22 cellular contexts compared by ENCODE assay signal in the genomic region with DNA sequence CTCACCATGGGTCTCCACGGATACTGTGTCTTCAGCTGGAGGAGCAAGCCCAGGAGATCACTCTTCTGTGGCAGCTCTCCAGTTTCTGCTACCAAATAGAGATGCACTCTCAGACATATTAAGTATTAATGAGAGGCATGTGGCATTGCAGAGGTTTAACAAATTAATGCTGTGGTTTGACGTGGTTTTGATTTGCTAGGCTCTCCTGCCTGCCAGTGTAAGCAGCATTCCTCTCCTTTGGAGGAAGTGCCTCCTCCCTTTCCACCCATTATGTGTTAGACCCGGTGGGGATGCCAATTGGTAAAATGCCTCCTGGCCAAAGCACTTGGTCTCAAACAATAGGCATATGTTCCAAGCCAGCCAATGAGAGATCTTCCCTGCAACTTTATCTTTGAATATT.
DNase-seq lines count a peak whose midpoint lies in the region; ATAC-seq and TF ChIP-seq lines count a peak whose summit lies in the region.
"Had no signal": no experiment of that assay in that cellular context is flagged by ENCODE, and none has a peak within 500 bp of the region (broad histone marks: within the 10 kb centered on the region; RNA-seq: fewer than 3 reads in every experiment).

No MANE protein-coding gene starts in this region.

- H3K4me1 ChIP-seq in GM23248 (ENCODE audit: insufficient read depth) (peaks cover 54% of the 10 kb centered on the region), ascending aorta (peaks cover 15 to 45% of the 10 kb centered on the region in 2 donors), thyroid gland (no peaks in the 10 kb centered on the region), esophagus muscularis mucosa (peaks cover 6 to 47% (median 37%) of the 10 kb centered on the region in 4 donors)
- H3K4me1 ChIP-seq: uterus had no signal

- no peaks in the 10 kb centered on the region for H3K9me2 ChIP-seq in GM23248 (ENCODE audit: insufficient read depth)

- no peak overlapping the region for H3K4me3 ChIP-seq in GM23248
- H3K4me3 ChIP-seq in ascending aorta = no peak overlapping the region
- H3K4me3 ChIP-seq in thyroid gland (replicated peaks in 1 of 3) = no peak overlapping the region
- H3K4me3 ChIP-seq in esophagus muscularis mucosa = no peak overlapping the region
- H3K4me3 ChIP-seq: body of pancreas, mucosa of descending colon, uterus had no signal

- H3K27me3 ChIP-seq in GM23248 (replicated peaks; ENCODE audit: insufficient read depth) = no peaks in the 10 kb centered on the region
- H3K27me3 ChIP-seq in ascending aorta = no peaks in the 10 kb centered on the region
- no peaks in the 10 kb centered on the region for H3K27me3 ChIP-seq in thyroid gland
- no peaks in the 10 kb centered on the region for H3K27me3 ChIP-seq in esophagus muscularis mucosa
- H3K27me3 ChIP-seq: body of pancreas, uterus had no signal

- in situ Hi-C loops in GM23248 (cut with MboI) = no loop called here

- peaks cover 4% of the 10 kb centered on the region; the same call in 1 of the 2 replicates for H3K36me3 ChIP-seq in GM23248 (ENCODE audit: low read depth)
- H3K36me3 ChIP-seq in ascending aorta = no peaks in the 10 kb centered on the region
- no peaks in the 10 kb centered on the region for H3K36me3 ChIP-seq in thyroid gland
- no peaks in the 10 kb centered on the region for H3K36me3 ChIP-seq in esophagus muscularis mucosa
- H3K36me3 ChIP-seq: uterus had no signal

- no peaks in the 10 kb centered on the region for H4K20me1 ChIP-seq in GM23248 (ENCODE audit: insufficient read depth)

- no peak for TF ChIP-seq CTCF in ascending aorta (IDR thresholded peaks at IDR 0.05)
- TF ChIP-seq CTCF in thyroid gland (IDR thresholded peaks at IDR 0.05) = no peak
- no peak for TF ChIP-seq CTCF in esophagus muscularis mucosa (IDR thresholded peaks at IDR 0.05)

- 17 to 22% methylated on average over 3 of the region's 3 CpGs for WGBS in GM23248 (ENCODE audit: low coverage in 1 of 2, low lambda C conversion rate in 2 of 2, missing lambda C conversion rate in 2 of 2), 2 experiments
- 43 to 63% methylated on average over 3 of the region's 3 CpGs for WGBS in thyroid gland, 2 donors
- WGBS in esophagus muscularis mucosa = 19% methylated on average over 3 of the region's 3 CpGs

- no peak for TF ChIP-seq POLR2A in thyroid gland (IDR thresholded peaks at IDR 0.05)
- no peak for TF ChIP-seq POLR2A in esophagus muscularis mucosa (IDR thresholded peaks at IDR 0.05; ENCODE audit: low read depth)

- no peak overlapping the region for H2AFZ ChIP-seq in GM23248

- ATAC-seq in GM21526 (IDR thresholded peaks at IDR 0.05; ENCODE audit: low FRiP score, unreplicated experiment) = no peak
- ATAC-seq: activated naive CD4-positive, alpha-beta T cell treated with anti-CD3 and anti-CD28 coated beads, Interleukin-2, amount 50 U/mL, for 72 hours; body of pancreas; esophagus mucosa; left ventricle myocardium superior; mucosa of descending colon; T-cell had no signal

- no peak for TF ChIP-seq EP300 in esophagus muscularis mucosa (IDR thresholded peaks at IDR 0.05)

- peaks cover 65% of the 10 kb centered on the region for H3F3A ChIP-seq in GM23248 (ENCODE audit: insufficient read depth)

- peak overlapping the region; percentile 5 for H3K4me2 ChIP-seq in GM23248 (ENCODE audit: unreplicated experiment)

- peak overlapping the region; percentile 67 for H3K27ac ChIP-seq in GM23248
- peak overlapping the region; percentile 74 to 76 for H3K27ac ChIP-seq in ascending aorta
- no peak overlapping the region for H3K27ac ChIP-seq in thyroid gland
- no peak overlapping the region for H3K27ac ChIP-seq in esophagus muscularis mucosa (replicated peaks in 1 of 4)
- H3K27ac ChIP-seq: body of pancreas, uterus had no signal

- H3K79me2 ChIP-seq in GM23248 (ENCODE audit: insufficient read depth) = peaks cover 19% of the 10 kb centered on the region

- intact Hi-C loops in ascending aorta (cut with DNase I) = loop anchor here (5.0 kb wide), 1 partner anchor 108 kb away; no protein-coding TSS in a partner anchor
- intact Hi-C loops in thyroid gland (cut with DNase I) = no loop called here
- intact Hi-C loops in esophagus muscularis mucosa (cut with DNase I) = loop anchor here (10.0 kb wide), 1 partner anchor 125 kb away; a partner anchor contains a TSS

- H3K9me3 ChIP-seq in GM23248 (ENCODE audit: low read depth) (no peaks in the 10 kb centered on the region), ascending aorta (peaks cover 0 to 3% of the 10 kb centered on the region in 2 donors), thyroid gland (no peaks in the 10 kb centered on the region), esophagus muscularis mucosa (no peaks in the 10 kb centered on the region)
- H3K9me3 ChIP-seq: body of pancreas, mucosa of descending colon, uterus had no signal

- DNase-seq in AG08395 (ENCODE audit: low spot score) = peak; percentile 52
- peak; percentile 37 for DNase-seq in GM23248
- DNase-seq in ascending aorta (ENCODE audit: low spot score in 2 of 2) = no peak
- peak; percentile 81 for DNase-seq in myocyte (ENCODE audit: low read depth)
- no peak for DNase-seq in thyroid gland
- no peak for DNase-seq in esophagus muscularis mucosa (ENCODE audit: extremely low spot score)
- DNase-seq in DMS153 (lab: John Stamatoyannopoulos, UW) = no peak
- DNase-seq: activated CD4-positive, alpha-beta T cell treated with anti-CD3 and anti-CD28 coated beads for 48 hours; body of pancreas; CD4-positive, alpha-beta memory T cell; effector memory CD4-positive, alpha-beta T cell; H9; head of caudate nucleus; left ventricle myocardium superior; mucosa of descending colon; NCI-H1105 treated with DMSO at 0.1 percent for 48 hours; NCI-H524 treated with DMSO at 0.1 percent for 48 hours; T-cell; uterus had no signal

- H3K9ac ChIP-seq in GM23248 = no peak overlapping the region

Comparison
In these comparisons a context has a peak if more than half of its experiments do, and no peak if none do; other contexts are left out.
1. DNase-seq: peak in AG08395 (single experiment), GM23248 (single experiment) and myocyte (single experiment); none in ascending aorta (0 of 2), thyroid gland (0 of 2), esophagus muscularis mucosa (single experiment) and DMS153 (single experiment).
2. H3K27ac ChIP-seq: peak in GM23248 (single experiment) and ascending aorta (2 of 2); none in thyroid gland (0 of 3) and esophagus muscularis mucosa (0 of 4).